Comparison of ENCODE assay signal across 2 cellular contexts in genomic region chr6:53311586-53311935, GRCh38.
TF ChIP-seq lines count a peak whose summit lies in the region.

No MANE protein-coding gene starts in this region.

TF ChIP-seq in K562, 482 proteins besides CTCF, POLR2A, EP300 and RAD21:
- TF ChIP-seq E2F1 (CRISPR knock-in tag; IDR thresholded peaks at IDR 0.05) (no peak), ZNF644 (tag; IDR thresholded peaks at IDR 0.05; ENCODE audit: low read depth) (no peak), KDM5B (IDR thresholded peaks at IDR 0.05; ENCODE audit: insufficient replicate concordance, low read depth, low read length) (no peak), BRD4 (IDR thresholded peaks at IDR 0.05) (0 out of 2 replicates have a peak, but pooled peaks have one; percentile 69), SIRT6 (IDR thresholded peaks at IDR 0.05; ENCODE audit: low read depth, low read length) (no peak), ZNF318 (IDR thresholded peaks at IDR 0.05; ENCODE audit: borderline replicate concordance in 1 of 2, low read depth in 1 of 2) (no peak), FOXA3 (CRISPR knock-in tag; conservative IDR thresholded peaks at IDR 0.05 in 1 of 2, IDR thresholded peaks at IDR 0.05 in 1 of 2) (no peak)

TF ChIP-seq in WTC11, 78 proteins besides CTCF, POLR2A, EP300 and RAD21:
- TF ChIP-seq JAZF1 (CRISPR knock-in tag; IDR thresholded peaks at IDR 0.05): no peak
- no peak for TF ChIP-seq IRF2 (CRISPR knock-in tag; IDR thresholded peaks at IDR 0.05; ENCODE audit: borderline replicate concordance, low read depth)
- no peak for TF ChIP-seq SP1 (CRISPR knock-in tag; conservative IDR thresholded peaks at IDR 0.05)
- TF ChIP-seq CBFB (CRISPR knock-in tag; IDR thresholded peaks at IDR 0.05; ENCODE audit: low read depth): no peak
- no peak for TF ChIP-seq NFE2L1 (CRISPR knock-in tag; IDR thresholded peaks at IDR 0.05)
- TF ChIP-seq ZNF671 (CRISPR knock-in tag; IDR thresholded peaks at IDR 0.05): no peak
- no peak for TF ChIP-seq ERG (CRISPR knock-in tag; IDR thresholded peaks at IDR 0.05)
- TF ChIP-seq ZBTB21 (CRISPR knock-in tag; IDR thresholded peaks at IDR 0.05; ENCODE audit: borderline replicate concordance): no peak
- no peak for TF ChIP-seq FOXP4 (CRISPR knock-in tag; IDR thresholded peaks at IDR 0.05)
- TF ChIP-seq E2F4 (CRISPR knock-in tag; IDR thresholded peaks at IDR 0.05; ENCODE audit: borderline replicate concordance, low read depth): no peak
- no peak for TF ChIP-seq ZNF416 (CRISPR knock-in tag; IDR thresholded peaks at IDR 0.05)
- no peak for TF ChIP-seq TP53 (CRISPR knock-in tag; IDR thresholded peaks at IDR 0.05)
- no peak for TF ChIP-seq EMX1 (CRISPR knock-in tag; IDR thresholded peaks at IDR 0.05)
- TF ChIP-seq MXD4 (CRISPR knock-in tag; IDR thresholded peaks at IDR 0.05; ENCODE audit: borderline replicate concordance): no peak
- TF ChIP-seq ESRRA (CRISPR knock-in tag; IDR thresholded peaks at IDR 0.05; ENCODE audit: borderline replicate concordance): no peak
- TF ChIP-seq ZNF232 (CRISPR knock-in tag; IDR thresholded peaks at IDR 0.05): no peak
- TF ChIP-seq PREB (CRISPR knock-in tag; IDR thresholded peaks at IDR 0.05; ENCODE audit: borderline replicate concordance): no peak
